22 cellular contexts compared by ENCODE assay signal in genomic region chr2:61405813-61406212, GRCh38.
"Had no signal": no experiment of that assay in that cellular context is flagged by ENCODE, and none has a peak within 500 bp of the region (broad histone marks: within the 10 kb centered on the region; RNA-seq: fewer than 3 reads in every experiment).

No MANE protein-coding gene starts in this region.

- H3K27ac ChIP-seq: esophagus muscularis mucosa, heart right ventricle, psoas muscle, stomach had no signal

- ATAC-seq: activated naive CD8-positive, alpha-beta T cell treated with anti-CD3 and anti-CD28 coated beads, Interleukin-2, amount 50 U/mL, for 24 hours; heart right ventricle; mucosa of descending colon; psoas muscle; sciatic nerve; stimulated activated effector memory CD8-positive, alpha-beta T cell treated with anti-CD3 and anti-CD28 coated beads, Interleukin-12 subunit alpha, Interleukin-12 subunit beta, amount 100 ng/mL, for 72 hours had no signal

- H3K27ac Mint-ChIP-seq: activated CD4-positive, alpha-beta memory T cell treated with anti-CD3 and anti-CD28 coated beads for 36 hours; activated naive CD8-positive, alpha-beta T cell treated with anti-CD3 and anti-CD28 coated beads, Interleukin-2, amount 50 U/mL, for 24 hours; activated T-helper 1 cell treated with anti-CD3 and anti-CD28 coated beads, Interleukin-12 subunit alpha, Interleukin-12 subunit beta, Interleukin-2, Interleukin-4 antibody, amounts not matched to agents 30 ng/mL and 10 ng/mL and 1 ng/mL, durations not matched to agents 14 hours and 24 hours and 36 hours; stimulated activated effector memory CD8-positive, alpha-beta T cell treated with anti-CD3 and anti-CD28 coated beads, Interleukin-12 subunit alpha, Interleukin-12 subunit beta, amount 100 ng/mL, for 72 hours; T-helper 2 cell treated with Interferon-gamma antibody and Interleukin-4, amounts not matched to agents 5 μg/mL and 100 μg/mL, for 36 hours; type B pancreatic cell had no signal

- H3K9me3 ChIP-seq: esophagus muscularis mucosa, heart right ventricle, mucosa of descending colon, psoas muscle, stomach had no signal

- H3K9me3 Mint-ChIP-seq: activated CD4-positive, alpha-beta memory T cell treated with anti-CD3 and anti-CD28 coated beads for 36 hours; activated naive CD8-positive, alpha-beta T cell treated with anti-CD3 and anti-CD28 coated beads, Interleukin-2, amount 50 U/mL, for 24 hours; activated T-helper 1 cell treated with anti-CD3 and anti-CD28 coated beads, Interleukin-12 subunit alpha, Interleukin-12 subunit beta, Interleukin-2, Interleukin-4 antibody, amounts not matched to agents 30 ng/mL and 10 ng/mL and 1 ng/mL, durations not matched to agents 14 hours and 24 hours and 36 hours; immature natural killer cell; naive B cell; neural crest cell; stimulated activated effector memory CD8-positive, alpha-beta T cell treated with anti-CD3 and anti-CD28 coated beads, Interleukin-12 subunit alpha, Interleukin-12 subunit beta, amount 100 ng/mL, for 72 hours; T-helper 2 cell treated with Interferon-gamma antibody and Interleukin-4, amounts not matched to agents 5 μg/mL and 100 μg/mL, for 36 hours; type B pancreatic cell had no signal

- H3K4me3 Mint-ChIP-seq: activated CD4-positive, alpha-beta memory T cell treated with anti-CD3 and anti-CD28 coated beads for 36 hours; activated naive CD8-positive, alpha-beta T cell treated with anti-CD3 and anti-CD28 coated beads, Interleukin-2, amount 50 U/mL, for 24 hours; activated T-helper 1 cell treated with anti-CD3 and anti-CD28 coated beads, Interleukin-12 subunit alpha, Interleukin-12 subunit beta, Interleukin-2, Interleukin-4 antibody, amounts not matched to agents 30 ng/mL and 10 ng/mL and 1 ng/mL, durations not matched to agents 14 hours and 24 hours and 36 hours; immature natural killer cell; naive B cell; neural crest cell; stimulated activated effector memory CD8-positive, alpha-beta T cell treated with anti-CD3 and anti-CD28 coated beads, Interleukin-12 subunit alpha, Interleukin-12 subunit beta, amount 100 ng/mL, for 72 hours; T-helper 2 cell treated with Interferon-gamma antibody and Interleukin-4, amounts not matched to agents 5 μg/mL and 100 μg/mL, for 36 hours; type B pancreatic cell had no signal

- FAIRE-seq: bronchial epithelial cell, TTC549 had no signal

- H3K4me1 Mint-ChIP-seq: neural crest cell had no signal

- H3K27me3 Mint-ChIP-seq: activated CD4-positive, alpha-beta memory T cell treated with anti-CD3 and anti-CD28 coated beads for 36 hours; activated naive CD8-positive, alpha-beta T cell treated with anti-CD3 and anti-CD28 coated beads, Interleukin-2, amount 50 U/mL, for 24 hours; naive B cell; type B pancreatic cell had no signal

- H3K27me3 ChIP-seq: esophagus muscularis mucosa, heart right ventricle, stomach had no signal

- H3K4me3 ChIP-seq: esophagus muscularis mucosa, heart right ventricle, lung, mucosa of descending colon, psoas muscle, stomach had no signal

- DNase-seq: activated CD4-positive, alpha-beta memory T cell treated with anti-CD3 and anti-CD28 coated beads for 36 hours; activated naive CD8-positive, alpha-beta T cell treated with anti-CD3 and anti-CD28 coated beads, Interleukin-2, amount 50 U/mL, for 24 hours; activated T-cell treated with anti-CD3 and anti-CD28 coated beads for 4 hours; aorta; effector CD4-positive, alpha-beta T cell; heart right ventricle; immature natural killer cell; mucosa of descending colon; naive B cell; psoas muscle; stimulated activated CD4-positive, alpha-beta T cell treated with anti-CD3 and anti-CD28 coated beads, Interleukin-4, amount 100 ng/mL, for 24 hours; stomach had no signal
